Comparison of ENCODE assay signal across 1 cellular context in the genomic region with DNA sequence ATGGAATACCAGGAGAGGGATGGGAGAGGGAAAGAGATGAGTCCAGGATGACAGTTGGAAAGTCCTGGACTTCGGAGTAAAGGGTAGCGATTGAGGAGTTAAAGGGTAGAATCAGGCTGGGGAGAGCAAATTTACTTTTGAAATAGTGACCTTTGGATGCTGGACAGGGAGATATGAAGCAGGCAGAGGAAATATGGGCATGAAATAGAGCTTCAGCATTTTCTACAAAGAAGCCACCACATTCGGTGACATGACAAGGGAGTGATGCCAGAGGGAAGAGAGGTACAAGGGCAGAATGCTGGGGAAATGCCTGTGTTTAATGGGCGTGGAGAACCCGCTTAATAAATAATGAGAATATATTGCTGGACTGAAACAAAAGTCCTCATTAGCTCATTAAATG.
A peak's percentile ranks its signal among the peaks of the same experiment; 100 is the strongest.
TF ChIP-seq lines count a peak whose summit lies in the region.

No MANE protein-coding gene starts in this region.

TF ChIP-seq in liver, 16 proteins besides CTCF, POLR2A, EP300 and RAD21 (continued from another document):
- TF ChIP-seq, protein P1, sequence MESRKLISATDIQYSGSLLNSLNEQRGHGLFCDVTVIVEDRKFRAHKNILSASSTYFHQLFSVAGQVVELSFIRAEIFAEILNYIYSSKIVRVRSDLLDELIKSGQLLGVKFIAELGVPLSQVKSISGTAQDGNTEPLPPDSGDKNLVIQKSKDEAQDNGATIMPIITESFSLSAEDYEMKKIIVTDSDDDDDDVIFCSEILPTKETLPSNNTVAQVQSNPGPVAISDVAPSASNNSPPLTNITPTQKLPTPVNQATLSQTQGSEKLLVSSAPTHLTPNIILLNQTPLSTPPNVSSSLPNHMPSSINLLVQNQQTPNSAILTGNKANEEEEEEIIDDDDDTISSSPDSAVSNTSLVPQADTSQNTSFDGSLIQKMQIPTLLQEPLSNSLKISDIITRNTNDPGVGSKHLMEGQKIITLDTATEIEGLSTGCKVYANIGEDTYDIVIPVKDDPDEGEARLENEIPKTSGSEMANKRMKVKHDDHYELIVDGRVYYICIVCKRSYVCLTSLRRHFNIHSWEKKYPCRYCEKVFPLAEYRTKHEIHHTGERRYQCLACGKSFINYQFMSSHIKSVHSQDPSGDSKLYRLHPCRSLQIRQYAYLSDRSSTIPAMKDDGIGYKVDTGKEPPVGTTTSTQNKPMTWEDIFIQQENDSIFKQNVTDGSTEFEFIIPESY (IDR thresholded peaks at IDR 0.05), result peak; percentile 52
- TF ChIP-seq, protein P2, sequence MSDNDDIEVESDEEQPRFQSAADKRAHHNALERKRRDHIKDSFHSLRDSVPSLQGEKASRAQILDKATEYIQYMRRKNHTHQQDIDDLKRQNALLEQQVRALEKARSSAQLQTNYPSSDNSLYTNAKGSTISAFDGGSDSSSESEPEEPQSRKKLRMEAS (IDR thresholded peaks at IDR 0.05), result peak; percentile 60
- TF ChIP-seq YY1 (IDR thresholded peaks at IDR 0.05), result peak; percentile 45
- TF ChIP-seq JUND (IDR thresholded peaks at IDR 0.05), result peak; percentile 55 to 75
- TF ChIP-seq HNF4G (IDR thresholded peaks at IDR 0.05), result peak; percentile 94
- TF ChIP-seq, protein P3, sequence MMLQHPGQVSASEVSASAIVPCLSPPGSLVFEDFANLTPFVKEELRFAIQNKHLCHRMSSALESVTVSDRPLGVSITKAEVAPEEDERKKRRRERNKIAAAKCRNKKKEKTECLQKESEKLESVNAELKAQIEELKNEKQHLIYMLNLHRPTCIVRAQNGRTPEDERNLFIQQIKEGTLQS (IDR thresholded peaks at IDR 0.05), result peak; percentile 46
- peak; percentile 98 to 99 for TF ChIP-seq HNF4A (conservative IDR thresholded peaks at IDR 0.05)
